In genomic region chr1:60343736-60344135, GRCh38 we compare ENCODE assay signal across 21 cellular contexts.
"Had no signal": no experiment of that assay in that cellular context is flagged by ENCODE, and none has a peak within 500 bp of the region (broad histone marks: within the 10 kb centered on the region; RNA-seq: fewer than 3 reads in every experiment).

No MANE protein-coding gene starts in this region.

- H3K27me3 ChIP-seq: gastroesophageal sphincter, heart left ventricle, left lung had no signal

- H3K27ac Mint-ChIP-seq: mesothelial cell of epicardium; naive B cell; naive thymus-derived CD8-positive, alpha-beta T cell had no signal

- H3K4me3 ChIP-seq: coronary artery, dorsolateral prefrontal cortex, esophagus squamous epithelium, gastroesophageal sphincter, heart left ventricle, left lung, lower lobe of right lung, mucosa of descending colon had no signal

- ATAC-seq: esophagus mucosa; gastroesophageal sphincter; heart left ventricle; left cardiac atrium; left lung; left ventricle myocardium superior; lower lobe of right lung; mucosa of descending colon; naive thymus-derived CD8-positive, alpha-beta T cell had no signal

- H3K27me3 Mint-ChIP-seq: naive B cell had no signal

- DNase-seq: dermis blood vessel endothelial cell; dorsolateral prefrontal cortex; effector CD4-positive, alpha-beta T cell; effector memory CD4-positive, alpha-beta T cell; erythroblast; esophagus squamous epithelium; heart left ventricle; hippocampal formation; left cardiac atrium; left lung; left ventricle myocardium superior; lower lobe of right lung; mesenchymal stem cell; mucosa of descending colon; naive B cell; naive thymus-derived CD8-positive, alpha-beta T cell had no signal

- H3K36me3 ChIP-seq: esophagus squamous epithelium, gastroesophageal sphincter, heart left ventricle, left lung, lower lobe of right lung had no signal

- H3K4me3 Mint-ChIP-seq: mesothelial cell of epicardium; naive B cell; naive thymus-derived CD8-positive, alpha-beta T cell had no signal

- H3K27ac ChIP-seq: coronary artery, dorsolateral prefrontal cortex, epithelial cell of prostate, esophagus squamous epithelium, gastroesophageal sphincter, heart left ventricle, left lung, lower lobe of right lung had no signal

- H3K36me3 Mint-ChIP-seq: mesothelial cell of epicardium; naive B cell; naive thymus-derived CD8-positive, alpha-beta T cell had no signal

- H3K4me1 ChIP-seq: esophagus squamous epithelium, gastroesophageal sphincter, heart left ventricle, left lung, lower lobe of right lung had no signal

- H3K9me3 Mint-ChIP-seq: mesothelial cell of epicardium had no signal

- H3K9me3 ChIP-seq: esophagus squamous epithelium, gastroesophageal sphincter, heart left ventricle, left lung, lower lobe of right lung, mucosa of descending colon had no signal

- H3K4me1 Mint-ChIP-seq: naive B cell; naive thymus-derived CD8-positive, alpha-beta T cell had no signal
